ENCODE assay signal across 25 cellular contexts in genomic region chr7:23135765-23136164, GRCh38.
"Had no signal": no experiment of that assay in that cellular context is flagged by ENCODE, and none has a peak within 500 bp of the region (broad histone marks: within the 10 kb centered on the region; RNA-seq: fewer than 3 reads in every experiment).

No MANE protein-coding gene starts in this region.

- H3K27me3 Mint-ChIP-seq: naive B cell; stimulated activated naive B cell treated with anti-CD40 and anti-IgM and Interleukin-4, amounts not matched to agents 10 μg/mL and 1 μg/mL and 100 μg/mL, for 72 hours; stimulated activated naive CD8-positive, alpha-beta T cell treated with anti-CD3 and anti-CD28 coated beads, Interleukin-15, amount 100 ng/mL, for 72 hours had no signal

- H3K4me3 ChIP-seq: dorsolateral prefrontal cortex, gastrocnemius medialis, heart right ventricle, lung, prostate gland, right lobe of liver, testis, tibial nerve, upper lobe of right lung, vagina had no signal

- H3K36me3 ChIP-seq: prostate gland, right lobe of liver, vagina had no signal

- H3K4me3 Mint-ChIP-seq: naive B cell; nephron; stimulated activated naive B cell treated with anti-CD40 and anti-IgM and Interleukin-4, amounts not matched to agents 10 μg/mL and 1 μg/mL and 100 μg/mL, for 72 hours; stimulated activated naive CD8-positive, alpha-beta T cell treated with anti-CD3 and anti-CD28 coated beads, Interleukin-15, amount 100 ng/mL, for 72 hours had no signal

- H3K9me3 ChIP-seq: gastrocnemius medialis, prostate gland, right lobe of liver, testis, tibial nerve, upper lobe of right lung, vagina had no signal

- H3K79me2 ChIP-seq: parathyroid adenoma had no signal

- DNase-seq: cortex of kidney; dorsolateral prefrontal cortex; effector CD8-positive, alpha-beta T cell; gastrocnemius medialis; heart right ventricle; hypothalamus; left cardiac atrium; left ventricle myocardium superior; mesendoderm; naive B cell; right lobe of liver; stimulated activated CD4-positive, alpha-beta T cell treated with anti-CD3 and anti-CD28 coated beads, Interleukin-15, amount 100 ng/mL, for 24 hours; stimulated activated CD4-positive, alpha-beta T cell treated with anti-CD3 and anti-CD28 coated beads, Interleukin-1b, Interleukin-23, amount 100 ng/mL, for 48 hours; stimulated activated CD4-positive, alpha-beta T cell treated with anti-CD3 and anti-CD28 coated beads, Interleukin-4, amount 100 ng/mL, for 4 hours; stimulated activated naive B cell treated with anti-CD40 and anti-IgM and Interleukin-4, amounts not matched to agents 10 μg/mL and 1 μg/mL and 100 μg/mL, for 72 hours; stimulated activated naive CD8-positive, alpha-beta T cell treated with anti-CD3 and anti-CD28 coated beads, Interleukin-15, amount 100 ng/mL, for 72 hours; testis; upper lobe of right lung had no signal

- ATAC-seq: gastrocnemius medialis; left cardiac atrium; left ventricle myocardium superior; right lobe of liver; stimulated activated naive B cell treated with anti-CD40 and anti-IgM and Interleukin-4, amounts not matched to agents 10 μg/mL and 1 μg/mL and 100 μg/mL, for 72 hours; stimulated activated naive CD8-positive, alpha-beta T cell treated with anti-CD3 and anti-CD28 coated beads, Interleukin-15, amount 100 ng/mL, for 72 hours; upper lobe of right lung had no signal

- H3K4me1 Mint-ChIP-seq: naive B cell; nephron; stimulated activated naive B cell treated with anti-CD40 and anti-IgM and Interleukin-4, amounts not matched to agents 10 μg/mL and 1 μg/mL and 100 μg/mL, for 72 hours; stimulated activated naive CD8-positive, alpha-beta T cell treated with anti-CD3 and anti-CD28 coated beads, Interleukin-15, amount 100 ng/mL, for 72 hours had no signal

- H3K27ac ChIP-seq: dorsolateral prefrontal cortex, gastrocnemius medialis, heart right ventricle, parathyroid adenoma, prostate gland, right lobe of liver, tibial nerve, upper lobe of right lung, vagina had no signal

- H3K4me1 ChIP-seq: gastrocnemius medialis, parathyroid adenoma, prostate gland, right lobe of liver, testis, tibial nerve, upper lobe of right lung, vagina had no signal

- H2AFZ ChIP-seq: parathyroid adenoma had no signal

- H3K27me3 ChIP-seq: dorsolateral prefrontal cortex, gastrocnemius medialis, heart right ventricle, right lobe of liver, testis, tibial nerve, upper lobe of right lung, vagina had no signal

- H3K9ac ChIP-seq: parathyroid adenoma had no signal

- FAIRE-seq: keratinocyte had no signal

- H3K27ac Mint-ChIP-seq: nephron; stimulated activated naive B cell treated with anti-CD40 and anti-IgM and Interleukin-4, amounts not matched to agents 10 μg/mL and 1 μg/mL and 100 μg/mL, for 72 hours; stimulated activated naive CD8-positive, alpha-beta T cell treated with anti-CD3 and anti-CD28 coated beads, Interleukin-15, amount 100 ng/mL, for 72 hours had no signal
